25 cellular contexts compared by ENCODE assay signal in genomic region chr7:130436253-130436652, GRCh38. TPM values are rescaled to one million over a fixed set of nuclear protein-coding genes. Genes with fewer than 3 reads are reported as not detected.
"Had no signal": no experiment of that assay in that cellular context is flagged by ENCODE, and none has a peak within 500 bp of the region (broad histone marks: within the 10 kb centered on the region; RNA-seq: fewer than 3 reads in every experiment).

No MANE protein-coding gene starts in this region.

- H3K4me1 ChIP-seq: breast epithelium had no signal

- H3K27me3 ChIP-seq: adrenal gland, breast epithelium, SJSA1 had no signal

- H3K27me3 Mint-ChIP-seq: activated CD4-positive, alpha-beta memory T cell treated with anti-CD3 and anti-CD28 coated beads for 36 hours; activated naive CD4-positive, alpha-beta T cell treated with anti-CD3 and anti-CD28 coated beads, Interleukin-2, amount 50 U/mL, for 24 hours had no signal

- H3K27ac ChIP-seq: adrenal gland, breast epithelium, SJSA1 had no signal

- DNase-seq: activated CD4-positive, alpha-beta memory T cell treated with anti-CD3 and anti-CD28 coated beads for 36 hours; activated CD4-positive, alpha-beta T cell treated with anti-CD3 and anti-CD28 coated beads for 48 hours; activated CD4-positive, CD25-positive, alpha-beta regulatory T cell treated with anti-CD3 and anti-CD28 coated beads, Interleukin-2, amount 50 U/mL, for 72 hours; activated CD8-positive, alpha-beta memory T cell treated with anti-CD3 and anti-CD28 coated beads for 24 hours; activated naive CD4-positive, alpha-beta T cell; activated T-cell treated with anti-CD3 and anti-CD28 coated beads, Interleukin-2, amount 50 U/mL, for 48 hours; adrenal gland; anterior cingulate cortex; caudate nucleus; KG1; NCI-H1092; NCI-H1417; NCI-H1930; NCI-H2171; NCI-H2227 treated with DMSO at 0.1 percent for 48 hours; NCI-H524 treated with DMSO at 0.1 percent for 48 hours; NCI-H748 treated with DMSO at 0.1 percent for 48 hours; PC-3; SHP77 had no signal

- H3K36me3 ChIP-seq: adrenal gland, breast epithelium had no signal

- H3K27ac Mint-ChIP-seq: activated CD4-positive, alpha-beta memory T cell treated with anti-CD3 and anti-CD28 coated beads for 36 hours; T-helper 1 cell treated with Interleukin-12 subunit alpha and Interleukin-12 subunit beta and Interleukin-4 antibody, amounts not matched to agents 30 μg/mL and 1 μg/mL, for 36 hours had no signal

- ATAC-seq: SK-N-SH treated with all-trans-retinoic acid at 6 μM for 48 hours had no signal

- H3K9me3 Mint-ChIP-seq: activated CD4-positive, alpha-beta memory T cell treated with anti-CD3 and anti-CD28 coated beads for 36 hours; activated naive CD4-positive, alpha-beta T cell treated with anti-CD3 and anti-CD28 coated beads, Interleukin-2, amount 50 U/mL, for 24 hours; T-helper 1 cell treated with Interleukin-12 subunit alpha and Interleukin-12 subunit beta and Interleukin-4 antibody, amounts not matched to agents 30 μg/mL and 1 μg/mL, for 36 hours had no signal

- H3K4me3 Mint-ChIP-seq: activated CD4-positive, alpha-beta memory T cell treated with anti-CD3 and anti-CD28 coated beads for 36 hours; activated naive CD4-positive, alpha-beta T cell treated with anti-CD3 and anti-CD28 coated beads, Interleukin-2, amount 50 U/mL, for 24 hours; T-helper 1 cell treated with Interleukin-12 subunit alpha and Interleukin-12 subunit beta and Interleukin-4 antibody, amounts not matched to agents 30 μg/mL and 1 μg/mL, for 36 hours had no signal

- H3K4me3 ChIP-seq: adrenal gland, breast epithelium, SJSA1 had no signal

- H3K9me3 ChIP-seq: adrenal gland, breast epithelium, SJSA1 had no signal

RNA-seq across cellular contexts. Expression of gene CPA1, which starts 56.0 kb away (rescaled TPM):
- total RNA-seq: activated CD4-positive, alpha-beta memory T cell treated with anti-CD3 and anti-CD28 coated beads for 36 hours; M059J; PC-3; SJSA1 had no signal
